In the genomic region with DNA sequence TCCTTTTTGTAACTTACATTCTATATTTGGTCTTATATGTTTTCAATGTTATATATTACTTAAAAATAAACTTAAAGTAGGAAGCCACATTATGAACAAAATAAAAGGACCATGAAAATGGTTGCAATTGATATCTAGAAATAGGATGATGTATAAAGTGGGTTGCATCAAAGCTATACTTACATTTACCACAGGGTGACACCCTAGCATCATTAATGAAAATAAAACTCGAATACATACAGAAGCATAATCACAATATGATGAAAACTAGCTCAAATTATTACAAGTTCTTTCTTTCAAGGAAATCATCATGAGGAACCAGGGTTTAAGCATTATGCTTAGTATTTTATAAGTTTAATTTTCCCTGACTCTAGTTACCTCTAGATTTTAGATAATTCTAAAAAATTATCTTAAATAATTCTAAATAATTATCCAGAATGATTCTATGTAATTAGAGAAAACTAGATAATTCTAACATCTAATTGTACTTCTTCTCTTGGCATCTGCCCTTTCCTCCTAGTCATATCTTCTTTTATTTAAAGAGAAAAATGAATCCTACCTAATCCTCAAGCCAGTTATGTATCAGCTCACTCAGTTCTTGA, we compare ENCODE assay signal across 8 cellular contexts. TPM values are rescaled to one million over a fixed set of nuclear protein-coding genes. Genes with fewer than 3 reads are reported as not detected.
DNase-seq lines count a peak whose midpoint lies in the region; ATAC-seq and TF ChIP-seq lines count a peak whose summit lies in the region.

No MANE protein-coding gene starts in this region.

- no peak overlapping the region for H2AFZ ChIP-seq in mesenchymal stem cell (ENCODE audit: low read depth, low read length)

- H3K14ac ChIP-seq in mesenchymal stem cell (ENCODE audit: low read length in 2 of 2): no peak overlapping the region

- no peak overlapping the region for H2AK5ac ChIP-seq in mesenchymal stem cell (ENCODE audit: low read length, severe bottlenecking)

- H3K18ac ChIP-seq in mesenchymal stem cell (ENCODE audit: low read depth in 1 of 2, low read length in 2 of 2): no peak overlapping the region

- H3K23ac ChIP-seq in mesenchymal stem cell (ENCODE audit: low read length in 2 of 2): no peak overlapping the region

- H3K9ac ChIP-seq in mesenchymal stem cell (ENCODE audit: low read length): no peak overlapping the region

- intact Hi-C loops in lower leg skin (cut with DNase I; ENCODE audit: low total_unique reads): loop anchor here (5.0 kb wide), 1 partner anchor 716 kb away; no protein-coding TSS in a partner anchor

- no peak overlapping the region for H3K4me2 ChIP-seq in mesenchymal stem cell (ENCODE audit: low read length, poor library complexity, severe bottlenecking)

- H3K4ac ChIP-seq in mesenchymal stem cell (ENCODE audit: low read depth in 1 of 2, low read length in 2 of 2): no peak overlapping the region

- no peak overlapping the region for H4K91ac ChIP-seq in mesenchymal stem cell (ENCODE audit: low read length)

- H3K9me3 ChIP-seq in mesenchymal stem cell (ENCODE audit: control insufficient read depth, low read length): no peaks in the 10 kb centered on the region

- no peaks in the 10 kb centered on the region for H3K36me3 ChIP-seq in mesenchymal stem cell (ENCODE audit: control insufficient read depth in 1 of 2, insufficient read depth in 2 of 2, low read depth in 1 of 2, low read length in 2 of 2)

- no peak for TF ChIP-seq POLR2A in lower leg skin (IDR thresholded peaks at IDR 0.05)

- H3K4me3 ChIP-seq in choroid plexus epithelial cell (ENCODE audit: low read depth, low read length) (no peak overlapping the region), mesenchymal stem cell (ENCODE audit: insufficient read depth in 1 of 2, low read depth in 1 of 2, low read length in 2 of 2) (no peak overlapping the region), lower leg skin (ENCODE audit: low read depth, poor library complexity, severe bottlenecking) (no peak overlapping the region)

- peaks cover 31 to 64% of the 10 kb centered on the region in 2 experiments for H3K27me3 ChIP-seq in mesenchymal stem cell (ENCODE audit: control insufficient read depth in 1 of 2, insufficient read depth in 1 of 2, low read length in 2 of 2)

- H2BK120ac ChIP-seq in mesenchymal stem cell (ENCODE audit: low read depth, low read length): no peak overlapping the region

- H2BK12ac ChIP-seq in mesenchymal stem cell (ENCODE audit: low read length in 2 of 2): no peak overlapping the region

- H3K27ac ChIP-seq in mesenchymal stem cell (ENCODE audit: low read length, poor library complexity, severe bottlenecking): no peak overlapping the region

- no CpG with 5 or more reads among the region's 1 CpG for WGBS in mesenchymal stem cell
- 0% methylated on average over 1 of the region's 1 CpG for WGBS in lower leg skin, 2 donors

- peak; percentile 18 to 48 for DNase-seq in NCI-H524 (lab: John Stamatoyannopoulos, UW)
- no peak for DNase-seq in NCI-H524 treated with DMSO at 0.1 percent for 48 hours (lab: John Stamatoyannopoulos, UW)
- DNase-seq in NCI-H1694 treated with DMSO at 0.1 percent for 48 hours (lab: John Stamatoyannopoulos, UW): peak; percentile 71
- DNase-seq in choroid plexus epithelial cell (ENCODE audit: low read depth): peak; percentile 73
- DNase-seq in mesenchymal stem cell: peak; percentile 43
- no peak for DNase-seq in lower leg skin (ENCODE audit: low spot score in 2 of 2)
- no peak for DNase-seq in stimulated activated naive CD4-positive, alpha-beta T cell treated with Interleukin-2 at 50 U/mL for 16 hours (lab: John Stamatoyannopoulos, UW)

- H3K4me1 ChIP-seq in mesenchymal stem cell (ENCODE audit: control insufficient read depth, insufficient read depth, low read depth, low read length): no peaks in the 10 kb centered on the region

- H2BK5ac ChIP-seq in mesenchymal stem cell (ENCODE audit: low read depth, low read length, poor library complexity, severe bottlenecking): no peak overlapping the region

- no peak overlapping the region for H4K8ac ChIP-seq in mesenchymal stem cell (ENCODE audit: low read length)

- TF ChIP-seq CTCF in choroid plexus epithelial cell (conservative IDR thresholded peaks at IDR 0.05; ENCODE audit: low read depth, low read length) (peak; percentile 68), lower leg skin (IDR thresholded peaks at IDR 0.05) (peak in 1 of 3 donors; percentile 32)

- no peak overlapping the region for H2BK15ac ChIP-seq in mesenchymal stem cell (ENCODE audit: low read depth, poor library complexity, severe bottlenecking)

- no peak for ATAC-seq in HG02623 (IDR thresholded peaks at IDR 0.05; ENCODE audit: unreplicated experiment)

- H3K79me1 ChIP-seq in mesenchymal stem cell (replicated peaks; ENCODE audit: low read length, poor library complexity, severe bottlenecking): no peaks in the 10 kb centered on the region

RNA-seq across cellular contexts. Expression of a gene that starts 31.2 kb away (rescaled TPM):
- not detected for polyA plus RNA-seq in mesenchymal stem cell (2013, experiment 1 of 2)
- polyA plus RNA-seq in mesenchymal stem cell (2013, experiment 2 of 2): not detected
- total RNA-seq in lower leg skin: not detected

RNA-seq across cellular contexts. Expression of a gene that starts 35.9 kb away (rescaled TPM):
- polyA plus RNA-seq in mesenchymal stem cell (2013, experiment 1 of 2): not detected
- not detected for polyA plus RNA-seq in mesenchymal stem cell (2013, experiment 2 of 2)
- not detected for total RNA-seq in lower leg skin

RNA-seq across cellular contexts. Expression of a gene that starts 38.7 kb away (rescaled TPM):
- not detected for polyA plus RNA-seq in mesenchymal stem cell (2013, experiment 1 of 2)
- polyA plus RNA-seq in mesenchymal stem cell (2013, experiment 2 of 2): not detected
- total RNA-seq in lower leg skin: not detected

RNA-seq across cellular contexts. Expression of a gene that starts 48.1 kb away (rescaled TPM):
- polyA plus RNA-seq in mesenchymal stem cell (2013, experiment 1 of 2): 130 TPM
- polyA plus RNA-seq in mesenchymal stem cell (2013, experiment 2 of 2): 127 TPM
- total RNA-seq in lower leg skin: 100 to 1,000 TPM; 544 to 987 (median 637) TPM

RNA-seq across cellular contexts. Expression of a gene that starts 54.9 kb away (rescaled TPM):
- 0.08 TPM for polyA plus RNA-seq in mesenchymal stem cell (2013, experiment 1 of 2)
- not detected for polyA plus RNA-seq in mesenchymal stem cell (2013, experiment 2 of 2)
- total RNA-seq in lower leg skin: under 1 TPM in 1 of 4 donors, not detected in 3; 0.32 TPM

Comparison
In these comparisons a context has a peak if more than half of its experiments do, and no peak if none do; other contexts are left out.
1. DNase-seq: peak in NCI-H524 (2 of 2), NCI-H1694 treated with DMSO at 0.1 percent for 48 hours (single experiment), choroid plexus epithelial cell (single experiment) and mesenchymal stem cell (single experiment); none in NCI-H524 treated with DMSO at 0.1 percent for 48 hours (single experiment), lower leg skin (0 of 2) and stimulated activated naive CD4-positive, alpha-beta T cell treated with Interleukin-2 at 50 U/mL for 16 hours (single experiment).